ENCODE assay signal across 8 cellular contexts in the genomic region with DNA sequence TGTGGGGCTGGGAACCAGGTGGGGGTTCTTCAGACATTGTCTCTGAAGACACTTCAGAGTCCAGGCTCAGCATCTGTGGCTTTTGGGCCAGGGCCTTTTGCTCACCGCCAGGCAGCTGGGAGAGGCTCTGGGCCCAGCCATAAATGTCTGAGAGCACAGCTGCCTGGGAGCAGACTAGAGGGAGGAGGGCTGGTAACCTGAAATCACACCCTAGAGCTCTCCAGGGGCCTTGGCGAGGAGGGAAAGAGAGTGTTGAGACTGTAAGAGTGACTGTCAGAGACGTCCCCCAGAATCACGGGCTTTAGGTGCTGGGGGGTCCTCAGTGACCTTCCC. TPM values are rescaled to one million over a fixed set of nuclear protein-coding genes. Genes with fewer than 3 reads are reported as not detected.
DNase-seq lines count a peak whose midpoint lies in the region; ATAC-seq and TF ChIP-seq lines count a peak whose summit lies in the region.
"Had no signal": no experiment of that assay in that cellular context is flagged by ENCODE, and none has a peak within 500 bp of the region (broad histone marks: within the 10 kb centered on the region; RNA-seq: fewer than 3 reads in every experiment).

No MANE protein-coding gene starts in this region.

- H3K27me3 Mint-ChIP-seq in H9 (ENCODE audit: low read depth) = no peaks in the 10 kb centered on the region; the same call in 1 of the 2 replicates

- no peak overlapping the region for H3K27ac ChIP-seq in H9 (ENCODE audit: insufficient read length, low read depth, low read length)
- peak overlapping the region in 3 of 4 donors; percentile 76 to 83 (median 78) for H3K27ac ChIP-seq in gastroesophageal sphincter

- no peak overlapping the region for H3K4me2 ChIP-seq in H9 (ENCODE audit: insufficient read depth, insufficient read length, low read length)

- no peak overlapping the region for H2AK5ac ChIP-seq in H9 (ENCODE audit: insufficient read length, low read length)

- peaks cover 0 to 20% of the 10 kb centered on the region in 2 donors for H3K36me3 ChIP-seq in gastroesophageal sphincter

- H3K23me2 ChIP-seq in H9 (ENCODE audit: insufficient read length, low read depth, low read length, poor library complexity, severe bottlenecking) = peaks cover 13% of the 10 kb centered on the region

- no peaks in the 10 kb centered on the region for H4K20me1 ChIP-seq in H9 (ENCODE audit: control insufficient read depth, insufficient read depth, insufficient read length)

- no peak overlapping the region for H3K9ac ChIP-seq in H9 (ENCODE audit: extremely low read depth, insufficient read length, low read length)

- TF ChIP-seq EP300 in gastroesophageal sphincter (IDR thresholded peaks at IDR 0.05) = no peak

- TF ChIP-seq CTCF in H9 (conservative IDR thresholded peaks at IDR 0.05) (no peak), gastroesophageal sphincter (IDR thresholded peaks at IDR 0.05) (no peak)

- no CpG with 5 or more reads among the region's 4 CpGs for WGBS in H9 (ENCODE audit: extremely low coverage, insufficient read length, low lambda C conversion rate)
- WGBS in gastroesophageal sphincter (ENCODE audit: low coverage in 1 of 2), 2 donors = 0% methylated on average over 3 of the region's 4 CpGs; no CpG with 5 or more reads in 1 of the 2 donors

- H2BK12ac ChIP-seq in H9 (ENCODE audit: insufficient read length, low read depth, low read length) = no peak overlapping the region

- H3K79me2 ChIP-seq in H9 (ENCODE audit: insufficient read depth, low read length) = peaks cover 5% of the 10 kb centered on the region; the same call in 1 of the 2 replicates

- no peak overlapping the region for H2AFZ ChIP-seq in H9 (ENCODE audit: low read length)

- no peak overlapping the region for H3K4ac ChIP-seq in H9 (ENCODE audit: low read depth, low read length)

- ATAC-seq in gastroesophageal sphincter (peak; percentile 0), GM21381 (IDR thresholded peaks at IDR 0.05; ENCODE audit: unreplicated experiment) (no peak)
- ATAC-seq in stimulated activated effector memory CD8-positive, alpha-beta T cell treated with anti-CD3 and anti-CD28 coated beads, Interleukin-12 subunit alpha, Interleukin-12 subunit beta, amount 100 ng/mL, for 72 hours = peak; percentile 0

- no peak overlapping the region for H3K56ac ChIP-seq in H9 (ENCODE audit: insufficient read length, low read depth, low read length)

- peaks cover 6 to 8% (median 6%) of the 10 kb centered on the region in 3 experiments for H3K36me3 Mint-ChIP-seq in H9 (ENCODE audit: insufficient read depth in 1 of 3, low read depth in 3 of 3)
- H3K36me3 Mint-ChIP-seq in stimulated activated effector memory CD8-positive, alpha-beta T cell treated with anti-CD3 and anti-CD28 coated beads, Interleukin-12 subunit alpha, Interleukin-12 subunit beta, amount 100 ng/mL, for 72 hours = peaks cover 55% of the 10 kb centered on the region

- H3K79me1 ChIP-seq in H9 (ENCODE audit: insufficient read depth, low read depth, low read length, poor library complexity, severe bottlenecking) = no peaks in the 10 kb centered on the region

- H3K4me3 Mint-ChIP-seq in H9 = no peak overlapping the region
- H3K4me3 Mint-ChIP-seq in stimulated activated effector memory CD8-positive, alpha-beta T cell treated with anti-CD3 and anti-CD28 coated beads, Interleukin-12 subunit alpha, Interleukin-12 subunit beta, amount 100 ng/mL, for 72 hours = peak overlapping the region; percentile 87

- no peak overlapping the region for H2BK5ac ChIP-seq in H9 (ENCODE audit: insufficient read length, low read length)

- no peak overlapping the region for H4K8ac ChIP-seq in H9 (replicated peaks; ENCODE audit: insufficient read length, low read depth, low read length)

- peaks cover 7 to 22% of the 10 kb centered on the region in 2 experiments for H3K4me1 Mint-ChIP-seq in H9
- H3K4me1 Mint-ChIP-seq in stimulated activated effector memory CD8-positive, alpha-beta T cell treated with anti-CD3 and anti-CD28 coated beads, Interleukin-12 subunit alpha, Interleukin-12 subunit beta, amount 100 ng/mL, for 72 hours = peaks cover 43% of the 10 kb centered on the region

- DNase-seq in H9 = no peak
- peak; percentile 56 for DNase-seq in SHP77 treated with DMSO at 0.1 percent for 48 hours (lab: John Stamatoyannopoulos, UW)
- DNase-seq in stimulated activated effector memory CD8-positive, alpha-beta T cell treated with anti-CD3 and anti-CD28 coated beads, Interleukin-12 subunit alpha, Interleukin-12 subunit beta, amount 100 ng/mL, for 72 hours (ENCODE audit: low spot score in 2 of 2) = no peak
- DNase-seq in activated gamma-delta T cell (lab: John Stamatoyannopoulos, UW) = no peak
- DNase-seq in NCI-H128 (lab: John Stamatoyannopoulos, UW; ENCODE audit: unreplicated experiment) = no peak
- DNase-seq: NCI-H1048 had no signal

- no peak overlapping the region; the same call in 1 of the 2 replicates for H3K14ac ChIP-seq in H9 (ENCODE audit: insufficient read depth, low read length)

- H4K91ac ChIP-seq in H9 (ENCODE audit: insufficient read length, low read depth, low read length) = no peak overlapping the region

- no peaks in the 10 kb centered on the region for H3K9me3 Mint-ChIP-seq in H9
- H3K9me3 Mint-ChIP-seq in stimulated activated effector memory CD8-positive, alpha-beta T cell treated with anti-CD3 and anti-CD28 coated beads, Interleukin-12 subunit alpha, Interleukin-12 subunit beta, amount 100 ng/mL, for 72 hours = no peaks in the 10 kb centered on the region

- peak overlapping the region; percentile 23 to 48 for H3K4me3 ChIP-seq in gastroesophageal sphincter

- H3K4me1 ChIP-seq in H9 (ENCODE audit: insufficient read depth, low read length) = no peaks in the 10 kb centered on the region
- H3K4me1 ChIP-seq in gastroesophageal sphincter = peaks cover 0 to 76% (median 30%) of the 10 kb centered on the region in 3 donors

- no peak overlapping the region for H2BK120ac ChIP-seq in H9 (ENCODE audit: low read depth, low read length, poor library complexity, severe bottlenecking)

- H3K23ac ChIP-seq in H9 (ENCODE audit: insufficient read length, low read depth, low read length) = no peak overlapping the region

- no peak overlapping the region for H3T11ph ChIP-seq in H9 (ENCODE audit: low read length)

- H3K9me3 ChIP-seq in H9 (ENCODE audit: control insufficient read depth, low read depth, low read length) (no peaks in the 10 kb centered on the region), gastroesophageal sphincter (no peaks in the 10 kb centered on the region)

- TF ChIP-seq POLR2A in gastroesophageal sphincter (IDR thresholded peaks at IDR 0.05) = no peak

- no peak overlapping the region for H4K5ac ChIP-seq in H9 (ENCODE audit: insufficient read length, low read depth, low read length)

- no peak overlapping the region for H2BK15ac ChIP-seq in H9 (ENCODE audit: low read depth, low read length)

- H3K27me3 ChIP-seq in H9 (ENCODE audit: insufficient read depth, low read length) = no peaks in the 10 kb centered on the region
- no peaks in the 10 kb centered on the region for H3K27me3 ChIP-seq in gastroesophageal sphincter

- H3K18ac ChIP-seq in H9 (ENCODE audit: insufficient read length, low read depth, low read length) = no peak overlapping the region

- peak overlapping the region in 2 of 3 experiments; percentile 68 to 81; a peak in 2 of 7 replicates for H3K27ac Mint-ChIP-seq in H9
- H3K27ac Mint-ChIP-seq in stimulated activated effector memory CD8-positive, alpha-beta T cell treated with anti-CD3 and anti-CD28 coated beads, Interleukin-12 subunit alpha, Interleukin-12 subunit beta, amount 100 ng/mL, for 72 hours = peak overlapping the region; percentile 96

- no peak overlapping the region for H2BK20ac ChIP-seq in H9 (ENCODE audit: low read depth, low read length, poor library complexity, severe bottlenecking)

RNA-seq across cellular contexts. Expression of a gene that starts 4.1 kb away (rescaled TPM):
- 46.3 and 47.8 TPM in 2 replicates for total RNA-seq in H9 (2021)
- 10 to 100 TPM; 15.7 to 22.0 (median 19.0) TPM for total RNA-seq in gastroesophageal sphincter

RNA-seq across cellular contexts. Expression of a gene that starts 11.0 kb away (rescaled TPM):
- 19.0 and 20.4 TPM in 2 replicates for total RNA-seq in H9 (2021)
- total RNA-seq in gastroesophageal sphincter = 10 to 100 TPM; 19.9 to 42.6 (median 27.3) TPM

RNA-seq across cellular contexts. Expression of a gene that starts 19.3 kb away (rescaled TPM):
- total RNA-seq in H9 (2021) (6.7 and 8.0 TPM in 2 replicates), gastroesophageal sphincter (under 1 TPM in 2 of 4 donors, not detected in 2; 0.13 to 0.46 TPM)

RNA-seq across cellular contexts. Expression of a gene that starts 55.0 kb away (rescaled TPM):
- total RNA-seq in H9 (2021) = 28.4 and 29.0 TPM in 2 replicates
- total RNA-seq in gastroesophageal sphincter = 10 to 100 TPM; 26.1 to 48.3 (median 37.4) TPM
